In genomic region chrY:23005880-23006279, GRCh38 we compare ENCODE assay signal across 18 cellular contexts. TPM values are rescaled to one million over a fixed set of nuclear protein-coding genes. Genes with fewer than 3 reads are reported as not detected.
"Had no signal": no experiment of that assay in that cellular context is flagged by ENCODE, and none has a peak within 500 bp of the region (broad histone marks: within the 10 kb centered on the region; RNA-seq: fewer than 3 reads in every experiment).

No MANE protein-coding gene starts in this region.

RNA-seq across cellular contexts. Expression of gene BPY2, which starts 21.8 kb away (rescaled TPM):
- total RNA-seq: activated CD4-positive, alpha-beta memory T cell treated with anti-CD3 and anti-CD28 coated beads for 36 hours; activated CD4-positive, alpha-beta T cell treated with anti-CD3 and anti-CD28 coated beads, Interleukin-2, amount 10 ng/mL, durations not matched to agents 24 days and 14 days; activated CD8-positive, alpha-beta memory T cell treated with anti-CD3 and anti-CD28 coated beads for 36 hours; activated CD8-positive, alpha-beta T cell treated with anti-CD3 and anti-CD28 coated beads for 36 hours; activated naive CD8-positive, alpha-beta T cell treated with anti-CD3 and anti-CD28 coated beads for 36 hours; activated T-cell treated with anti-CD3 and anti-CD28 coated beads, Interleukin-2, amount 50 U/mL, for 4 hours; activated T-cell treated with anti-CD3 and anti-CD28 coated beads, Interleukin-2, amount 50 U/mL, for 72 hours; activated T-helper 1 cell treated with anti-CD3 and anti-CD28 coated beads, Interleukin-12 subunit alpha, Interleukin-12 subunit beta, Interleukin-2, Interleukin-4 antibody, amounts not matched to agents 30 ng/mL and 10 ng/mL and 1 ng/mL, durations not matched to agents 14 hours and 24 hours and 36 hours; activated T-helper 2 cell treated with anti-CD3 and anti-CD28 coated beads, Interferon-gamma antibody, Interleukin-2, Interleukin-4, amounts not matched to agents 10 μg/mL and 5 μg/mL and 100 μg/mL, durations not matched to agents 14 hours and 24 hours and 36 hours; ascending aorta; bronchial epithelial cell; cardiac muscle cell; cerebellum; T-cell; T-helper 1 cell treated with Interleukin-12 subunit alpha and Interleukin-12 subunit beta and Interleukin-4 antibody, amounts not matched to agents 30 ng/mL and 1 ng/mL, for 36 hours; T-helper 17 cell; T-helper 2 cell treated with Interferon-gamma antibody and Interleukin-4, amounts not matched to agents 100 ng/mL and 5 ng/mL, for 36 hours; WTC11 had no signal
